In genomic region chr4:143046906-143047305, GRCh38 we compare ENCODE assay signal across 27 cellular contexts.
"Had no signal": no experiment of that assay in that cellular context is flagged by ENCODE, and none has a peak within 500 bp of the region (broad histone marks: within the 10 kb centered on the region; RNA-seq: fewer than 3 reads in every experiment).

No MANE protein-coding gene starts in this region.

- H3K27me3 Mint-ChIP-seq: central memory CD8-positive, alpha-beta T cell; dendritic cell treated with granulocyte-macrophage colony-stimulating factor and Interleukin-4, amounts not matched to agents 40 ng/mL and 50 ng/mL, for 4 days; naive B cell; natural killer cell treated with Interleukin-12 subunit alpha and Interleukin-12 subunit beta and Interleukin-15 and Interleukin-18, amount 100 ng/mL, for 72 hours had no signal

- H3K27ac ChIP-seq: cardiac muscle cell, colonic mucosa, epithelial cell of prostate, foreskin keratinocyte, lower lobe of right lung, prostate gland, thoracic aorta, tibial nerve, upper lobe of left lung had no signal

- H3K36me3 Mint-ChIP-seq: naive B cell; natural killer cell treated with Interleukin-12 subunit alpha and Interleukin-12 subunit beta and Interleukin-15 and Interleukin-18, amount 100 ng/mL, for 72 hours had no signal

- DNase-seq: colonic mucosa; effector CD8-positive, alpha-beta T cell; endodermal cell; foreskin keratinocyte; immature natural killer cell; islet precursor cell; kidney glomerular epithelial cell; left ventricle myocardium superior; lower lobe of right lung; naive B cell; right cardiac atrium; small intestine; stimulated activated CD4-positive, alpha-beta T cell treated with anti-CD3 and anti-CD28 coated beads, Interleukin-12 subunit alpha, Interleukin-12 subunit beta, amount 100 ng/mL, for 4 hours; stimulated activated CD4-positive, alpha-beta T cell treated with anti-CD3 and anti-CD28 coated beads, Interleukin-1b, Interleukin-23, amount 100 ng/mL, for 48 hours; stimulated activated CD4-positive, alpha-beta T cell treated with anti-CD3 and anti-CD28 coated beads, Interleukin-4, amount 100 ng/mL, for 1 hour; stimulated activated CD8-positive, alpha-beta memory T cell treated with anti-CD3 and anti-CD28 coated beads, Interleukin-4, amount 100 ng/mL, for 48 hours had no signal

- H3K4me3 Mint-ChIP-seq: central memory CD8-positive, alpha-beta T cell; dendritic cell treated with granulocyte-macrophage colony-stimulating factor and Interleukin-4, amounts not matched to agents 40 ng/mL and 50 ng/mL, for 4 days; endodermal cell; immature natural killer cell; naive B cell; natural killer cell treated with Interleukin-12 subunit alpha and Interleukin-12 subunit beta and Interleukin-15 and Interleukin-18, amount 100 ng/mL, for 72 hours had no signal

- H3K4me1 Mint-ChIP-seq: central memory CD8-positive, alpha-beta T cell; endodermal cell; immature natural killer cell; naive B cell had no signal

- H3K9me3 Mint-ChIP-seq: dendritic cell treated with granulocyte-macrophage colony-stimulating factor and Interleukin-4, amounts not matched to agents 40 ng/mL and 50 ng/mL, for 4 days; endodermal cell had no signal

- H3K36me3 ChIP-seq: cardiac muscle cell, colonic mucosa, lower lobe of right lung, prostate gland, thoracic aorta, tibial nerve, upper lobe of left lung had no signal

- H3K4me3 ChIP-seq: cardiac muscle cell, colonic mucosa, lower lobe of right lung, prostate gland, thoracic aorta, tibial nerve, upper lobe of left lung had no signal

- H3K27me3 ChIP-seq: cardiac muscle cell, colonic mucosa, foreskin keratinocyte, tibial nerve, upper lobe of left lung had no signal

- ATAC-seq: esophagus mucosa; foreskin keratinocyte; left colon; left ventricle myocardium superior; natural killer cell treated with Interleukin-12 subunit alpha and Interleukin-12 subunit beta and Interleukin-15 and Interleukin-18, amount 100 ng/mL, for 72 hours had no signal

- H3K4me1 ChIP-seq: colonic mucosa, foreskin keratinocyte, lower lobe of right lung, prostate gland, tibial nerve, upper lobe of left lung had no signal

- H3K27ac Mint-ChIP-seq: dendritic cell treated with granulocyte-macrophage colony-stimulating factor and Interleukin-4, amounts not matched to agents 40 ng/mL and 50 ng/mL, for 4 days; endodermal cell; immature natural killer cell; naive B cell; natural killer cell treated with Interleukin-12 subunit alpha and Interleukin-12 subunit beta and Interleukin-15 and Interleukin-18, amount 100 ng/mL, for 72 hours had no signal
